8 cellular contexts compared by ENCODE assay signal in the genomic region with DNA sequence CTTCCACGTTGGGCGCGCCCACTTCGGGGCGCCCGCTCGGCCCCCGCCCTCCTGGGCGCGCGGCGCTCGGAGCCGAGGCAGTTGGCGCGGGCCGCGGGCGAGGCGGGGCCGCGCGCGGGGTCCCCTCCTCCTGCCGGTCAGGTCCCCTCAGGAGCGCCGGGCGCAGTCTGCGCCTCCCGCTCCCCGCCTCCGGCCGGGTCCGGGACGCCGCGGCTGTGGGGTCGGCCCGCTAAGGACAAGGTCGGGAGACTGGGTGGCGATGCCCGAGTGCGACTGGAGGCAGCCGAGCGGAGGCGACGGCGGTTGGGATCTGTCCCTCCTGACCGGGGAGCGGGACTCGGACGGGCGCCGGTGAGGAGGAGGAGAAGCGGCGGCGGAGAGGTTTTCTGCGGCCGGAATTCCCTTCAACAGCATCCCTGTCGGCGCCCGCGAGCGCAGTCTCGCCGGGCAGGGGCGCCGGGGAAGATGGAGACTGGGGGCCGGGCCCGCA. TPM values are rescaled to one million over a fixed set of nuclear protein-coding genes. Genes with fewer than 3 reads are reported as not detected.
A peak's percentile ranks its signal among the peaks of the same experiment; 100 is the strongest.
DNase-seq lines count a peak whose midpoint lies in the region; ATAC-seq and TF ChIP-seq lines count a peak whose summit lies in the region.

A gene with protein sequence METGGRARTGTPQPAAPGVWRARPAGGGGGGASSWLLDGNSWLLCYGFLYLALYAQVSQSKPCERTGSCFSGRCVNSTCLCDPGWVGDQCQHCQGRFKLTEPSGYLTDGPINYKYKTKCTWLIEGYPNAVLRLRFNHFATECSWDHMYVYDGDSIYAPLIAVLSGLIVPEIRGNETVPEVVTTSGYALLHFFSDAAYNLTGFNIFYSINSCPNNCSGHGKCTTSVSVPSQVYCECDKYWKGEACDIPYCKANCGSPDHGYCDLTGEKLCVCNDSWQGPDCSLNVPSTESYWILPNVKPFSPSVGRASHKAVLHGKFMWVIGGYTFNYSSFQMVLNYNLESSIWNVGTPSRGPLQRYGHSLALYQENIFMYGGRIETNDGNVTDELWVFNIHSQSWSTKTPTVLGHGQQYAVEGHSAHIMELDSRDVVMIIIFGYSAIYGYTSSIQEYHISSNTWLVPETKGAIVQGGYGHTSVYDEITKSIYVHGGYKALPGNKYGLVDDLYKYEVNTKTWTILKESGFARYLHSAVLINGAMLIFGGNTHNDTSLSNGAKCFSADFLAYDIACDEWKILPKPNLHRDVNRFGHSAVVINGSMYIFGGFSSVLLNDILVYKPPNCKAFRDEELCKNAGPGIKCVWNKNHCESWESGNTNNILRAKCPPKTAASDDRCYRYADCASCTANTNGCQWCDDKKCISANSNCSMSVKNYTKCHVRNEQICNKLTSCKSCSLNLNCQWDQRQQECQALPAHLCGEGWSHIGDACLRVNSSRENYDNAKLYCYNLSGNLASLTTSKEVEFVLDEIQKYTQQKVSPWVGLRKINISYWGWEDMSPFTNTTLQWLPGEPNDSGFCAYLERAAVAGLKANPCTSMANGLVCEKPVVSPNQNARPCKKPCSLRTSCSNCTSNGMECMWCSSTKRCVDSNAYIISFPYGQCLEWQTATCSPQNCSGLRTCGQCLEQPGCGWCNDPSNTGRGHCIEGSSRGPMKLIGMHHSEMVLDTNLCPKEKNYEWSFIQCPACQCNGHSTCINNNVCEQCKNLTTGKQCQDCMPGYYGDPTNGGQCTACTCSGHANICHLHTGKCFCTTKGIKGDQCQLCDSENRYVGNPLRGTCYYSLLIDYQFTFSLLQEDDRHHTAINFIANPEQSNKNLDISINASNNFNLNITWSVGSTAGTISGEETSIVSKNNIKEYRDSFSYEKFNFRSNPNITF (N-terminal part only) (plus strand): TSS at position 80 of the 490 bp plus-strand sequence. CDS start 386 bp downstream, at position 466.

- intact Hi-C loops in aorta (cut with DNase I) = loop anchor here in 1 of 2 donors (2.0 to 5.0 kb wide), 3 partner anchors 93 to 156 kb away; a partner anchor contains a TSS

- no peaks in the 10 kb centered on the region for H3K4me1 ChIP-seq in mucosa of rectum (ENCODE audit: control insufficient read depth in 2 of 2, insufficient read depth in 2 of 2, low read length in 2 of 2)
- H3K4me1 ChIP-seq in aorta (ENCODE audit: control insufficient read depth in 1 of 2, insufficient read depth in 2 of 2, low read length in 2 of 2) = peaks cover 0 to 2% of the 10 kb centered on the region in 2 donors

- no peaks in the 10 kb centered on the region for H3K36me3 ChIP-seq in mucosa of rectum (ENCODE audit: control insufficient read depth in 2 of 2, insufficient read depth in 2 of 2, low read length in 2 of 2)
- no peaks in the 10 kb centered on the region for H3K36me3 ChIP-seq in aorta (ENCODE audit: control insufficient read depth in 1 of 2, insufficient read depth in 2 of 2, low read length in 1 of 2)

- peak within 1 kb of the TSS; percentile 37 for H3K4me3 ChIP-seq in epithelial cell of esophagus (ENCODE audit: low read length)
- H3K4me3 ChIP-seq in mucosa of rectum (ENCODE audit: low read length in 2 of 2) = peak within 1 kb of the TSS; percentile 48 to 54
- peak within 1 kb of the TSS; percentile 86 to 97 for H3K4me3 ChIP-seq in aorta (ENCODE audit: low read length in 2 of 2)

- H3K27ac ChIP-seq in mucosa of rectum (ENCODE audit: low read depth in 2 of 2, low read length in 2 of 2) = no peak within 1 kb of the TSS
- H3K27ac ChIP-seq in aorta (ENCODE audit: low read depth in 1 of 2, low read length in 2 of 2) = peak within 1 kb of the TSS; percentile 64 to 90

- 1% methylated on average over 34 to 70 of the region's 70 CpGs for whole genome bisulfite sequencing in aorta, 2 donors

- H3K27me3 ChIP-seq in mucosa of rectum (ENCODE audit: control insufficient read depth in 2 of 2, insufficient read depth in 2 of 2, low read length in 2 of 2) = peaks cover 22 to 23% of the 10 kb centered on the region in 2 donors
- H3K27me3 ChIP-seq in aorta (ENCODE audit: control insufficient read depth in 1 of 2, insufficient read depth in 2 of 2, low read length in 1 of 2) = no peaks in the 10 kb centered on the region

- no peak within 1 kb of the TSS for H3K9ac ChIP-seq in mucosa of rectum (ENCODE audit: low read depth in 1 of 2, low read length in 2 of 2)

- H3K9me3 ChIP-seq in mucosa of rectum (ENCODE audit: control insufficient read depth in 2 of 2, low read length in 2 of 2) = no peaks in the 10 kb centered on the region
- no peaks in the 10 kb centered on the region for H3K9me3 ChIP-seq in aorta (ENCODE audit: control insufficient read depth, low read length)

- TF ChIP-seq CTCF in epithelial cell of esophagus (IDR thresholded peaks at IDR 0.05; ENCODE audit: insufficient read depth, low read depth, low read length, missing control alignments) = no peak

- DNase-seq in Daoy (ENCODE audit: low read depth) (peak; percentile 59), epithelial cell of esophagus (ENCODE audit: low read depth) (peak; percentile 16), aorta (peak; percentile 53 to 81), cerebellar nuclear complex (lab: John Stamatoyannopoulos, UW) (no peak)

- ATAC-seq in GM19452 (IDR thresholded peaks at IDR 0.05; ENCODE audit: unreplicated experiment) (peak; percentile 74), HG03442 (IDR thresholded peaks at IDR 0.05; ENCODE audit: unreplicated experiment) (peak; percentile 66), SK-N-SH treated with all-trans-retinoic acid at 6 μM for 48 hours (peak; percentile 71), aorta (ENCODE audit: low FRiP score) (peak; percentile 86)

TF ChIP-seq in SK-N-SH treated with all-trans-retinoic acid at 6 μM for 48 hours, 23 proteins besides CTCF, POLR2A, EP300 and RAD21 (continues in another document):
- TF ChIP-seq ZFP30 (CRISPR knock-in tag; IDR thresholded peaks at IDR 0.05) = no peak
- TF ChIP-seq, protein P1, sequence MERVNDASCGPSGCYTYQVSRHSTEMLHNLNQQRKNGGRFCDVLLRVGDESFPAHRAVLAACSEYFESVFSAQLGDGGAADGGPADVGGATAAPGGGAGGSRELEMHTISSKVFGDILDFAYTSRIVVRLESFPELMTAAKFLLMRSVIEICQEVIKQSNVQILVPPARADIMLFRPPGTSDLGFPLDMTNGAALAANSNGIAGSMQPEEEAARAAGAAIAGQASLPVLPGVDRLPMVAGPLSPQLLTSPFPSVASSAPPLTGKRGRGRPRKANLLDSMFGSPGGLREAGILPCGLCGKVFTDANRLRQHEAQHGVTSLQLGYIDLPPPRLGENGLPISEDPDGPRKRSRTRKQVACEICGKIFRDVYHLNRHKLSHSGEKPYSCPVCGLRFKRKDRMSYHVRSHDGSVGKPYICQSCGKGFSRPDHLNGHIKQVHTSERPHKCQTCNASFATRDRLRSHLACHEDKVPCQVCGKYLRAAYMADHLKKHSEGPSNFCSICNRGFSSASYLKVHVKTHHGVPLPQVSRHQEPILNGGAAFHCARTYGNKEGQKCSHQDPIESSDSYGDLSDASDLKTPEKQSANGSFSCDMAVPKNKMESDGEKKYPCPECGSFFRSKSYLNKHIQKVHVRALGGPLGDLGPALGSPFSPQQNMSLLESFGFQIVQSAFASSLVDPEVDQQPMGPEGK (CRISPR knock-in tag; IDR thresholded peaks at IDR 0.05; ENCODE audit: borderline replicate concordance) = no peak
- no peak for TF ChIP-seq ESRRG (CRISPR knock-in tag; IDR thresholded peaks at IDR 0.05)
- TF ChIP-seq ZFP3 (CRISPR knock-in tag; IDR thresholded peaks at IDR 0.05) = no peak
- TF ChIP-seq SNAI2 (CRISPR knock-in tag; IDR thresholded peaks at IDR 0.05) = no peak
- TF ChIP-seq, protein P2, sequence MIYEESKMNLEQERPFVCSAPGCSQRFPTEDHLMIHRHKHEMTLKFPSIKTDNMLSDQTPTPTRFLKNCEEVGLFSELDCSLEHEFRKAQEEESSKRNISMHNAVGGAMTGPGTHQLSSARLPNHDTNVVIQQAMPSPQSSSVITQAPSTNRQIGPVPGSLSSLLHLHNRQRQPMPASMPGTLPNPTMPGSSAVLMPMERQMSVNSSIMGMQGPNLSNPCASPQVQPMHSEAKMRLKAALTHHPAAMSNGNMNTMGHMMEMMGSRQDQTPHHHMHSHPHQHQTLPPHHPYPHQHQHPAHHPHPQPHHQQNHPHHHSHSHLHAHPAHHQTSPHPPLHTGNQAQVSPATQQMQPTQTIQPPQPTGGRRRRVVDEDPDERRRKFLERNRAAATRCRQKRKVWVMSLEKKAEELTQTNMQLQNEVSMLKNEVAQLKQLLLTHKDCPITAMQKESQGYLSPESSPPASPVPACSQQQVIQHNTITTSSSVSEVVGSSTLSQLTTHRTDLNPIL (CRISPR knock-in tag; IDR thresholded peaks at IDR 0.05; ENCODE audit: low read depth) = no peak
- TF ChIP-seq, protein P3, sequence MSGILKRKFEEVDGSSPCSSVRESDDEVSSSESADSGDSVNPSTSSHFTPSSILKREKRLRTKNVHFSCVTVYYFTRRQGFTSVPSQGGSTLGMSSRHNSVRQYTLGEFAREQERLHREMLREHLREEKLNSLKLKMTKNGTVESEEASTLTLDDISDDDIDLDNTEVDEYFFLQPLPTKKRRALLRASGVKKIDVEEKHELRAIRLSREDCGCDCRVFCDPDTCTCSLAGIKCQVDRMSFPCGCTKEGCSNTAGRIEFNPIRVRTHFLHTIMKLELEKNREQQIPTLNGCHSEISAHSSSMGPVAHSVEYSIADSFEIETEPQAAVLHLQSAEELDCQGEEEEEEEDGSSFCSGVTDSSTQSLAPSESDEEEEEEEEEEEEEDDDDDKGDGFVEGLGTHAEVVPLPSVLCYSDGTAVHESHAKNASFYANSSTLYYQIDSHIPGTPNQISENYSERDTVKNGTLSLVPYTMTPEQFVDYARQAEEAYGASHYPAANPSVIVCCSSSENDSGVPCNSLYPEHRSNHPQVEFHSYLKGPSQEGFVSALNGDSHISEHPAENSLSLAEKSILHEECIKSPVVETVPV (CRISPR knock-in tag; IDR thresholded peaks at IDR 0.05) = no peak
- no peak for TF ChIP-seq ARNTL (CRISPR knock-in tag; IDR thresholded peaks at IDR 0.05; ENCODE audit: borderline replicate concordance, low read depth)

RNA-seq across cellular contexts. Expression of the gene that starts here (rescaled TPM):
- total RNA-seq in Daoy (2014; rRNA removed; shearing (Covaris generic)) = 5.1 and 7.1 TPM in 2 replicates
- 10 to 100 TPM; 27.5 to 41.0 TPM for total RNA-seq in aorta
- polyA plus RNA-seq in aorta = 1 to 10 TPM; 2.6 to 2.7 TPM

Comparison
In these comparisons a context has a peak if more than half of its experiments do, and no peak if none do; other contexts are left out.
1. DNase-seq: peak in Daoy (single experiment), epithelial cell of esophagus (single experiment) and aorta (2 of 2); none in cerebellar nuclear complex (0 of 2).
2. H3K4me3 ChIP-seq: peak in every context shown above with its lines; median percentile 92 in aorta; 51 in mucosa of rectum; 37 in epithelial cell of esophagus.
3. H3K27ac ChIP-seq: peak in aorta (2 of 2); none in mucosa of rectum (0 of 2).
4. Peak in every context shown above with its lines, with median percentiles within 50 percentile points of each other: ATAC-seq.